In genomic region chr2:44975571-44976450, GRCh38 we compare ENCODE assay signal across 1 cellular context.
TF ChIP-seq lines count a peak whose summit lies in the region.

No MANE protein-coding gene starts in this region.

TF ChIP-seq in K562, 482 proteins besides CTCF, POLR2A, EP300 and RAD21:
- no peak for TF ChIP-seq SOX6 (IDR thresholded peaks at IDR 0.05)
- TF ChIP-seq TCF7 (IDR thresholded peaks at IDR 0.05; ENCODE audit: borderline replicate concordance): no peak
- peak; percentile 87 to 89 for TF ChIP-seq NRF1 (conservative IDR thresholded peaks at IDR 0.05 in 1 of 2, IDR thresholded peaks at IDR 0.05 in 1 of 2)
- TF ChIP-seq KAT8 (IDR thresholded peaks at IDR 0.05; ENCODE audit: low read depth): no peak
- TF ChIP-seq HDAC8 (tag; IDR thresholded peaks at IDR 0.05): no peak
- TF ChIP-seq SRSF3 (IDR thresholded peaks at IDR 0.05; ENCODE audit: insufficient read depth, low read length): no peak
TF ChIP-seq in K562: peak in this region for 1.
